20 cellular contexts compared by ENCODE assay signal in genomic region chr3:165545059-165545458, GRCh38.
DNase-seq lines count a peak whose midpoint lies in the region; ATAC-seq and TF ChIP-seq lines count a peak whose summit lies in the region.
"Had no signal": no experiment of that assay in that cellular context is flagged by ENCODE, and none has a peak within 500 bp of the region (broad histone marks: within the 10 kb centered on the region; RNA-seq: fewer than 3 reads in every experiment).

No MANE protein-coding gene starts in this region.

- H3K27ac ChIP-seq in PC-3 (ENCODE audit: low read length): no peak overlapping the region
- H3K27ac ChIP-seq in right atrium auricular region: no peak overlapping the region
- H3K27ac ChIP-seq: A549; BLaER1 treated with 17β-estradiol and CSF1 and Interleukin-3, amounts not matched to agents 10 nM and 100 nM had no signal

- CTCF ChIA-PET in PC-3 (lab: Charles Lee): interaction anchor here (0.5 to 0.6 kb wide), 2 partner anchors 24 to 193 kb away, joined by 3 to 6 read pairs; no protein-coding TSS in a partner anchor

- H3K4me3 ChIP-seq in LNCaP clone FGC (ENCODE audit: low read depth, low read length) (no peak overlapping the region), PC-3 (ENCODE audit: low read length) (no peak overlapping the region), right atrium auricular region (no peak overlapping the region)
- H3K4me3 ChIP-seq: A549; BLaER1 treated with 17β-estradiol and CSF1 and Interleukin-3, amounts not matched to agents 10 nM and 100 nM; GM23338 had no signal

- ATAC-seq in PC-3 (peak; percentile 29), HG03280 (IDR thresholded peaks at IDR 0.05; ENCODE audit: unreplicated experiment) (no peak)
- ATAC-seq: A549, GM23338 had no signal

- H3K9me3 ChIP-seq in PC-3 (ENCODE audit: low read length): no peaks in the 10 kb centered on the region
- H3K9me3 ChIP-seq in right atrium auricular region: no peaks in the 10 kb centered on the region
- H3K9me3 ChIP-seq: A549; BE2C; BLaER1 treated with 17β-estradiol and CSF1 and Interleukin-3, amounts not matched to agents 10 nM and 100 nM had no signal

- H3K27me3 ChIP-seq in PC-3 (ENCODE audit: low read length) (no peaks in the 10 kb centered on the region), right atrium auricular region (no peaks in the 10 kb centered on the region)
- H3K27me3 ChIP-seq: BE2C; BLaER1 treated with 17β-estradiol and CSF1 and Interleukin-3, amounts not matched to agents 10 nM and 100 nM had no signal

- no peak overlapping the region for H2AFZ ChIP-seq in PC-3 (ENCODE audit: low read length)
- H2AFZ ChIP-seq: GM23338 had no signal

- POLR2A ChIA-PET in PC-3 (lab: Charles Lee; ENCODE audit: unreplicated experiment): no interaction called here

- no peaks in the 10 kb centered on the region for H3F3A ChIP-seq in PC-3 (ENCODE audit: low read length, unreplicated experiment)

- intact Hi-C loops in PC-3 (cut with micrococcal nuclease): no loop called here

- H3K4me1 ChIP-seq in PC-3 (ENCODE audit: insufficient read depth, low read length) (peaks cover 6% of the 10 kb centered on the region), right atrium auricular region (no peaks in the 10 kb centered on the region)
- H3K4me1 ChIP-seq: A549; BLaER1 treated with 17β-estradiol and CSF1 and Interleukin-3, amounts not matched to agents 10 nM and 100 nM had no signal

- H3K4me2 ChIP-seq in PC-3 (ENCODE audit: low read length): 0 out of 2 replicates have a peak overlapping the region, but pooled peaks have one; percentile 0
- H3K4me2 ChIP-seq: A549; BLaER1 treated with 17β-estradiol and CSF1 and Interleukin-3, amounts not matched to agents 10 nM and 100 nM; GM23338 had no signal

- no peak for TF ChIP-seq CTCF in LNCaP clone FGC (IDR thresholded peaks at IDR 0.05; ENCODE audit: control insufficient read depth, extremely low read depth, insufficient read depth)
- no peak for TF ChIP-seq CTCF in PC-3 (conservative IDR thresholded peaks at IDR 0.05; ENCODE audit: low read depth, low read length)
- TF ChIP-seq CTCF in right atrium auricular region (IDR thresholded peaks at IDR 0.05): no peak

- H4K20me1 ChIP-seq in PC-3 (ENCODE audit: low read length): no peaks in the 10 kb centered on the region
- H4K20me1 ChIP-seq: BLaER1 treated with 17β-estradiol and CSF1 and Interleukin-3, amounts not matched to agents 10 nM and 100 nM had no signal

- H3K36me3 ChIP-seq in PC-3 (ENCODE audit: low read depth, low read length): no peaks in the 10 kb centered on the region
- no peaks in the 10 kb centered on the region for H3K36me3 ChIP-seq in right atrium auricular region
- H3K36me3 ChIP-seq: BE2C; BLaER1 treated with 17β-estradiol and CSF1 and Interleukin-3, amounts not matched to agents 10 nM and 100 nM had no signal

- H3K79me2 ChIP-seq in PC-3 (ENCODE audit: low read length): no peaks in the 10 kb centered on the region

- H3K9ac ChIP-seq in PC-3 (ENCODE audit: low read length): no peak overlapping the region
- H3K9ac ChIP-seq: BLaER1 treated with 17β-estradiol and CSF1 and Interleukin-3, amounts not matched to agents 10 nM and 100 nM had no signal

- no peaks in the 10 kb centered on the region for H3K9me2 ChIP-seq in PC-3 (replicated peaks; ENCODE audit: low read length)

- no TSS peak for BruUV-seq in PC-3 (replicated peaks; lab: Mats Ljungman, UMichigan)

- peak; percentile 32 for DNase-seq in NCI-H748 (lab: John Stamatoyannopoulos, UW; ENCODE audit: unreplicated experiment)
- no peak for DNase-seq in NCI-H748 treated with DMSO at 0.1 percent for 48 hours (lab: John Stamatoyannopoulos, UW)
- peak; percentile 50 for DNase-seq in DMS53 treated with DMSO at 0.1 percent for 48 hours (lab: John Stamatoyannopoulos, UW; ENCODE audit: unreplicated experiment)
- peak; percentile 97 for DNase-seq in LNCaP clone FGC (ENCODE audit: low read depth)
- DNase-seq in PC-3: peak; percentile 28
- DNase-seq in right atrium auricular region (ENCODE audit: low spot score): no peak
- DNase-seq: 8988T; ACHN; AML-193; BE2C; CD4-positive, alpha-beta T cell; CD8-positive, alpha-beta memory T cell; DMS 273 treated with DMSO at 0.1 percent for 48 hours; DND-41; H9; HFFc6 had no signal

Comparison
In these comparisons a context has a peak if more than half of its experiments do, and no peak if none do; other contexts are left out.
1. DNase-seq: peak in NCI-H748 (single experiment), DMS53 treated with DMSO at 0.1 percent for 48 hours (single experiment), LNCaP clone FGC (single experiment) and PC-3 (single experiment); none in NCI-H748 treated with DMSO at 0.1 percent for 48 hours (single experiment) and right atrium auricular region (single experiment).